Comparison of ENCODE assay signal across 1 cellular context in the genomic region with DNA sequence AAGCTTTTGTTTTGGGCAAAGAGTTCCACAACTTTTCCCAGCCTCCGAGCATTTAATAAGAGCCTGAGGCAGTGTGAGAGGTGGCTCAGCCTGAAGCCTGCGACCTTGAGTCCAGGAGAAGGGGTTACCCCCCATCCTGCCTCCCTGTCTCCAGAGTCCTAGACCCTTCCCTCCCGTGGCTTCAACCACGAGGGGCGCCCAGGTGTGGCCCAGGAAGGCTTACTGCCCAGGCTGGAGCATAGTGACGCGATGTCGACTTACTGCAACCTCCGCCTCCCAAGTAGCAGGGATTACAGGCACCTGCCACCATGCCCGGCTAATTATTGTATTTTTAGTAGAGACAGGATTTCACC.
TF ChIP-seq lines count a peak whose summit lies in the region.

No MANE protein-coding gene starts in this region.

TF ChIP-seq in endothelial cell of umbilical vein, 7 proteins besides CTCF, POLR2A, EP300 and RAD21 (continued from another document):
- no peak for TF ChIP-seq JUN (IDR thresholded peaks at IDR 0.05; ENCODE audit: borderline replicate concordance, insufficient read depth, insufficient read length, low read depth)
- TF ChIP-seq, protein P1, sequence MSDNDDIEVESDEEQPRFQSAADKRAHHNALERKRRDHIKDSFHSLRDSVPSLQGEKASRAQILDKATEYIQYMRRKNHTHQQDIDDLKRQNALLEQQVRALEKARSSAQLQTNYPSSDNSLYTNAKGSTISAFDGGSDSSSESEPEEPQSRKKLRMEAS (IDR thresholded peaks at IDR 0.05; ENCODE audit: insufficient read depth, insufficient read length) = no peak
- TF ChIP-seq FOS (IDR thresholded peaks at IDR 0.05; ENCODE audit: borderline replicate concordance, insufficient read depth, low read length) = no peak
- no peak for TF ChIP-seq EZH2 (IDR thresholded peaks at IDR 0.05; ENCODE audit: borderline replicate concordance, low read depth, low read length, severe bottlenecking)
